In genomic region chr3:78613366-78614008, GRCh38 we compare ENCODE assay signal across 1 cellular context.
TF ChIP-seq lines count a peak whose summit lies in the region.

No MANE protein-coding gene starts in this region.

TF ChIP-seq in IMR-90, 13 proteins besides CTCF, POLR2A, EP300 and RAD21 (continued from another document):
- TF ChIP-seq USF2 (IDR thresholded peaks at IDR 0.05; ENCODE audit: low read depth, low read length) (no peak), CHD1 (IDR thresholded peaks at IDR 0.05; ENCODE audit: low read depth, low read length) (no peak), RCOR1 (IDR thresholded peaks at IDR 0.05; ENCODE audit: insufficient replicate concordance, low read length) (no peak), MXI1 (IDR thresholded peaks at IDR 0.05; ENCODE audit: borderline replicate concordance, low read depth, low read length) (no peak), RFX5 (IDR thresholded peaks at IDR 0.05; ENCODE audit: low read depth, low read length) (no peak)
